ENCODE assay signal across 1 cellular context in genomic region chr3:59116138-59116537, GRCh38.
TF ChIP-seq lines count a peak whose summit lies in the region.

No MANE protein-coding gene starts in this region.

TF ChIP-seq in GM23338, 12 proteins besides CTCF, POLR2A, EP300 and RAD21:
- TF ChIP-seq, protein P1, sequence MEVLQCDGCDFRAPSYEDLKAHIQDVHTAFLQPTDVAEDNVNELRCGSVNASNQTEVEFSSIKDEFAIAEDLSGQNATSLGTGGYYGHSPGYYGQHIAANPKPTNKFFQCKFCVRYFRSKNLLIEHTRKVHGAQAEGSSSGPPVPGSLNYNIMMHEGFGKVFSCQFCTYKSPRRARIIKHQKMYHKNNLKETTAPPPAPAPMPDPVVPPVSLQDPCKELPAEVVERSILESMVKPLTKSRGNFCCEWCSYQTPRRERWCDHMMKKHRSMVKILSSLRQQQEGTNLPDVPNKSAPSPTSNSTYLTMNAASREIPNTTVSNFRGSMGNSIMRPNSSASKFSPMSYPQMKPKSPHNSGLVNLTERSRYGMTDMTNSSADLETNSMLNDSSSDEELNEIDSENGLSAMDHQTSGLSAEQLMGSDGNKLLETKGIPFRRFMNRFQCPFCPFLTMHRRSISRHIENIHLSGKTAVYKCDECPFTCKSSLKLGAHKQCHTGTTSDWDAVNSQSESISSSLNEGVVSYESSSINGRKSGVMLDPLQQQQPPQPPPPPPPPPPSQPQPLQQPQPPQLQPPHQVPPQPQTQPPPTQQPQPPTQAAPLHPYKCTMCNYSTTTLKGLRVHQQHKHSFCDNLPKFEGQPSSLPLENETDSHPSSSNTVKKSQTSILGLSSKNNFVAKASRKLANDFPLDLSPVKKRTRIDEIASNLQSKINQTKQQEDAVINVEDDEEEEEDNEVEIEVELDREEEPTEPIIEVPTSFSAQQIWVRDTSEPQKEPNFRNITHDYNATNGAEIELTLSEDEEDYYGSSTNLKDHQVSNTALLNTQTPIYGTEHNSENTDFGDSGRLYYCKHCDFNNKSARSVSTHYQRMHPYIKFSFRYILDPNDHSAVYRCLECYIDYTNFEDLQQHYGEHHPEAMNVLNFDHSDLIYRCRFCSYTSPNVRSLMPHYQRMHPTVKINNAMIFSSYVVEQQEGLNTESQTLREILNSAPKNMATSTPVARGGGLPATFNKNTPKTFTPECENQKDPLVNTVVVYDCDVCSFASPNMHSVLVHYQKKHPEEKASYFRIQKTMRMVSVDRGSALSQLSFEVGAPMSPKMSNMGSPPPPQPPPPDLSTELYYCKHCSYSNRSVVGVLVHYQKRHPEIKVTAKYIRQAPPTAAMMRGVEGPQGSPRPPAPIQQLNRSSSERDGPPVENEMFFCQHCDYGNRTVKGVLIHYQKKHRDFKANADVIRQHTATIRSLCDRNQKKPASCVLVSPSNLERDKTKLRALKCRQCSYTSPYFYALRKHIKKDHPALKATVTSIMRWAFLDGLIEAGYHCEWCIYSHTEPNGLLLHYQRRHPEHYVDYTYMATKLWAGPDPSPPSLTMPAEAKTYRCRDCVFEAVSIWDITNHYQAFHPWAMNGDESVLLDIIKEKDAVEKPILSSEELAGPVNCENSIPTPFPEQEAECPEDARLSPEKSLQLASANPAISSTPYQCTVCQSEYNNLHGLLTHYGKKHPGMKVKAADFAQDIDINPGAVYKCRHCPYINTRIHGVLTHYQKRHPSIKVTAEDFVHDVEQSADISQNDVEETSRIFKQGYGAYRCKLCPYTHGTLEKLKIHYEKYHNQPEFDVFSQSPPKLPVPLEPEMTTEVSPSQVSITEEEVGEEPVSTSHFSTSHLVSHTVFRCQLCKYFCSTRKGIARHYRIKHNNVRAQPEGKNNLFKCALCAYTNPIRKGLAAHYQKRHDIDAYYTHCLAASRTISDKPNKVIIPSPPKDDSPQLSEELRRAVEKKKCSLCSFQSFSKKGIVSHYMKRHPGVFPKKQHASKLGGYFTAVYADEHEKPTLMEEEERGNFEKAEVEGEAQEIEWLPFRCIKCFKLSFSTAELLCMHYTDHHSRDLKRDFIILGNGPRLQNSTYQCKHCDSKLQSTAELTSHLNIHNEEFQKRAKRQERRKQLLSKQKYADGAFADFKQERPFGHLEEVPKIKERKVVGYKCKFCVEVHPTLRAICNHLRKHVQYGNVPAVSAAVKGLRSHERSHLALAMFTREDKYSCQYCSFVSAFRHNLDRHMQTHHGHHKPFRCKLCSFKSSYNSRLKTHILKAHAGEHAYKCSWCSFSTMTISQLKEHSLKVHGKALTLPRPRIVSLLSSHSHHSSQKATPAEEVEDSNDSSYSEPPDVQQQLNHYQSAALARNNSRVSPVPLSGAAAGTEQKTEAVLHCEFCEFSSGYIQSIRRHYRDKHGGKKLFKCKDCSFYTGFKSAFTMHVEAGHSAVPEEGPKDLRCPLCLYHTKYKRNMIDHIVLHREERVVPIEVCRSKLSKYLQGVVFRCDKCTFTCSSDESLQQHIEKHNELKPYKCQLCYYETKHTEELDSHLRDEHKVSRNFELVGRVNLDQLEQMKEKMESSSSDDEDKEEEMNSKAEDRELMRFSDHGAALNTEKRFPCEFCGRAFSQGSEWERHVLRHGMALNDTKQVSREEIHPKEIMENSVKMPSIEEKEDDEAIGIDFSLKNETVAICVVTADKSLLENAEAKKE (CRISPR knock-in tag; IDR thresholded peaks at IDR 0.05), result no peak
- TF ChIP-seq EZH2 (IDR thresholded peaks at IDR 0.05; ENCODE audit: low read depth, unreplicated experiment) (no peak), NANOG (IDR thresholded peaks at IDR 0.05; ENCODE audit: borderline replicate concordance) (no peak), ZNF331 (CRISPR knock-in tag; IDR thresholded peaks at IDR 0.05; ENCODE audit: low read depth) (no peak), STAT1 (IDR thresholded peaks at IDR 0.05; ENCODE audit: unreplicated experiment) (no peak), JUNB (IDR thresholded peaks at IDR 0.05; ENCODE audit: unreplicated experiment) (no peak), REST (IDR thresholded peaks at IDR 0.05; ENCODE audit: unreplicated experiment) (no peak), CREB1 (CRISPR knock-in tag; IDR thresholded peaks at IDR 0.05; ENCODE audit: low read depth) (no peak), ZNF114 (CRISPR knock-in tag; IDR thresholded peaks at IDR 0.05) (no peak), POLR2AphosphoS5 (IDR thresholded peaks at IDR 0.05; ENCODE audit: low read depth) (no peak), EZH2phosphoT487 (IDR thresholded peaks at IDR 0.05; ENCODE audit: unreplicated experiment) (no peak)
- TF ChIP-seq, protein P2, sequence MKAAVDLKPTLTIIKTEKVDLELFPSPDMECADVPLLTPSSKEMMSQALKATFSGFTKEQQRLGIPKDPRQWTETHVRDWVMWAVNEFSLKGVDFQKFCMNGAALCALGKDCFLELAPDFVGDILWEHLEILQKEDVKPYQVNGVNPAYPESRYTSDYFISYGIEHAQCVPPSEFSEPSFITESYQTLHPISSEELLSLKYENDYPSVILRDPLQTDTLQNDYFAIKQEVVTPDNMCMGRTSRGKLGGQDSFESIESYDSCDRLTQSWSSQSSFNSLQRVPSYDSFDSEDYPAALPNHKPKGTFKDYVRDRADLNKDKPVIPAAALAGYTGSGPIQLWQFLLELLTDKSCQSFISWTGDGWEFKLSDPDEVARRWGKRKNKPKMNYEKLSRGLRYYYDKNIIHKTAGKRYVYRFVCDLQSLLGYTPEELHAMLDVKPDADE (IDR thresholded peaks at IDR 0.05), result no peak
